Comparison of ENCODE assay signal across 30 cellular contexts in the genomic region with DNA sequence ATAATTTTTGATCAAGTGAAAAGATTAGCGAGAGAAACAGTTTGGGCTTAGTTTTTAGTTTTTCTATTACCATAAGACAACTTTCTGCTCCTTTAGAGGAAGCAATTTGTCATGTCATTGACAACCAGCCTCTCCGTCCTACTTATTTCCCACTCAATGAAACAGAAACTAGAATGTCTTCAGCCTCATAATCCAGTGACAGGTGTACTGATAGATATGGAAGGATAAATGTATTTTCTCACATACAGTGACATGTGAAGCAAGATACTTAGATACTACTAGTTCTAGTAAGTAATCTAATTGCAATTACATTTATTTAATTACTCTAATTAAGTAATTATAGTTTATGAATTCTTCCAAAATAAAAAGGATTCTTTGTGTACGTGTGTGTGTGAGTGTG.
"Had no signal": no experiment of that assay in that cellular context is flagged by ENCODE, and none has a peak within 500 bp of the region (broad histone marks: within the 10 kb centered on the region; RNA-seq: fewer than 3 reads in every experiment).

No MANE protein-coding gene starts in this region.

- H3K9me3 ChIP-seq: ovary, psoas muscle, suprapubic skin, testis, tibial artery, transverse colon, uterus had no signal

- H3K79me2 ChIP-seq: parathyroid adenoma had no signal

- H3K36me3 ChIP-seq: neural progenitor cell, ovary, spleen, suprapubic skin, tibial artery, transverse colon, upper lobe of right lung, uterus had no signal

- H3K4me3 ChIP-seq: neural progenitor cell, ovary, psoas muscle, skin epidermis, smooth muscle cell, spleen, suprapubic skin, testis, tibial artery, transverse colon, upper lobe of right lung, uterus had no signal

- H3K9ac ChIP-seq: neural progenitor cell, parathyroid adenoma had no signal

- H2AFZ ChIP-seq: neural progenitor cell, parathyroid adenoma had no signal

- H3K27ac ChIP-seq: neural progenitor cell, ovary, parathyroid adenoma, psoas muscle, skin epidermis, spleen, suprapubic skin, testis, tibial artery, transverse colon, upper lobe of right lung, uterus had no signal

- H3K4me1 ChIP-seq: parathyroid adenoma, psoas muscle, spleen, suprapubic skin, testis, tibial artery, transverse colon, upper lobe of right lung, uterus had no signal

- DNase-seq: naive thymus-derived CD8-positive, alpha-beta T cell; nephron progenitor cell; occipital lobe; ovary; posterior cingulate gyrus; psoas muscle; right cardiac atrium; spleen; stimulated activated CD4-positive, alpha-beta T cell treated with anti-CD3 and anti-CD28 coated beads, Interleukin-12 subunit alpha, Interleukin-12 subunit beta, amount 100 ng/mL, for 4 hours; stimulated activated CD4-positive, alpha-beta T cell treated with anti-CD3 and anti-CD28 coated beads, Interleukin-1b, Interleukin-23, amount 100 ng/mL, for 48 hours; stimulated activated CD4-positive, alpha-beta T cell treated with anti-CD3 and anti-CD28 coated beads, Interleukin-4, amount 100 ng/mL, for 1 hour; stimulated activated CD4-positive, alpha-beta T cell treated with anti-CD3 and anti-CD28 coated beads, Interleukin-4, amount 100 ng/mL, for 4 hours; stimulated activated CD8-positive, alpha-beta memory T cell treated with anti-CD3 and anti-CD28 coated beads, Interleukin-4, amount 100 ng/mL, for 48 hours; stimulated activated naive CD4-positive, alpha-beta T cell; stimulated activated naive CD8-positive, alpha-beta T cell treated with anti-CD3 and anti-CD28 coated beads, Interleukin-15, amount 100 ng/mL, for 72 hours; stimulated activated naive CD8-positive, alpha-beta T cell treated with anti-CD3 and anti-CD28 coated beads, Interleukin-15, Interleukin-2, amounts not matched to agents 100 U/mL and 50 U/mL, for 24 hours; substantia nigra; testis; tibial artery; transverse colon; upper lobe of right lung; uterus had no signal

- H3K27me3 ChIP-seq: neural progenitor cell, ovary, spleen, suprapubic skin, testis, tibial artery, transverse colon, upper lobe of right lung, uterus had no signal

- H3K4me2 ChIP-seq: neural progenitor cell, smooth muscle cell had no signal

- ATAC-seq: naive thymus-derived CD8-positive, alpha-beta T cell; natural killer cell treated with Interleukin-12 subunit alpha and Interleukin-12 subunit beta and Interleukin-15 and Interleukin-18, amount 100 ng/mL, for 72 hours; psoas muscle; right cardiac atrium; sciatic nerve; stimulated activated memory B cell treated with anti-CD40 and anti-IgM and Interleukin-4, amounts not matched to agents 10 μg/mL and 1 μg/mL and 100 μg/mL, for 72 hours; stimulated activated naive CD8-positive, alpha-beta T cell treated with anti-CD3 and anti-CD28 coated beads, Interleukin-15, amount 100 ng/mL, for 72 hours; stimulated activated naive CD8-positive, alpha-beta T cell treated with anti-CD3 and anti-CD28 coated beads, Interleukin-15, Interleukin-2, amounts not matched to agents 100 U/mL and 50 U/mL, for 24 hours; upper lobe of right lung had no signal
